Comparison of ENCODE assay signal across 1 cellular context in the genomic region with DNA sequence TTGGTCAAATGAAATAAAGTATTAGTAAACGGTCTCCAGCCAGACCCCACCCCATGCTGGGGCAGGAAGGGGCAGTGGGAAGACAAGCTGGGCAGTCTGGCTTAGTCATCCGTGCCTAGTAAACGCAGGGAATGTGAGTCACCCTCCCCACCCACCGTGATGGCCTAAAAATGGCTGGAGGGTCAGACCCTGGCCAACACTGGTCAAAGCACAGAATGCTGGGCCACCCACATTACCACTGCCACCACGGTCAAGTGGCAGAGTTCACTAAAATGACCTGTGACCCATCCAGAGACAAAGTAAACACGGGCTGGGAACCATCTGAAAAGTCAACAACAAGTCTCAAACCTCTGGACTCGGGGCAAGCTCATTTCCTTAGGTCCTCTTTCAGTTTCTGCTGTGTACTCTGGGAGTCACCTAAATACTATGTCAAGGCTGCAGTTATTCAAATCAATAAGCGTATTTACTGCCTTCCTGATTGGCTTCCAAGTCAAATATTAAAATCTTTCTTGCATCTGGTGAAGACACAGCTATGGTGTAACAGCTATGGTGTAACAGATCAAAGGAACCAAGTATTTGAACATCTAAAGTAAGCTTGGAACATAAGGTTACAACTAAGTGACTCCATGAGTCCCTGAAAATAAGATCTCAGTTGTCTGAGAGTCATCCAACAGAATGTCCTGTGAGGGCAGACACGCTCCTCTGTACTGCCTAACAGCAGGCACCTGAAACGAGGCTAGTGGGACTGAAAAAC.
TF ChIP-seq lines count a peak whose summit lies in the region.

No MANE protein-coding gene starts in this region.

TF ChIP-seq in HepG2, 621 proteins besides CTCF, POLR2A, EP300 and RAD21 (continued from another document and continues in another):
- TF ChIP-seq, protein P1, sequence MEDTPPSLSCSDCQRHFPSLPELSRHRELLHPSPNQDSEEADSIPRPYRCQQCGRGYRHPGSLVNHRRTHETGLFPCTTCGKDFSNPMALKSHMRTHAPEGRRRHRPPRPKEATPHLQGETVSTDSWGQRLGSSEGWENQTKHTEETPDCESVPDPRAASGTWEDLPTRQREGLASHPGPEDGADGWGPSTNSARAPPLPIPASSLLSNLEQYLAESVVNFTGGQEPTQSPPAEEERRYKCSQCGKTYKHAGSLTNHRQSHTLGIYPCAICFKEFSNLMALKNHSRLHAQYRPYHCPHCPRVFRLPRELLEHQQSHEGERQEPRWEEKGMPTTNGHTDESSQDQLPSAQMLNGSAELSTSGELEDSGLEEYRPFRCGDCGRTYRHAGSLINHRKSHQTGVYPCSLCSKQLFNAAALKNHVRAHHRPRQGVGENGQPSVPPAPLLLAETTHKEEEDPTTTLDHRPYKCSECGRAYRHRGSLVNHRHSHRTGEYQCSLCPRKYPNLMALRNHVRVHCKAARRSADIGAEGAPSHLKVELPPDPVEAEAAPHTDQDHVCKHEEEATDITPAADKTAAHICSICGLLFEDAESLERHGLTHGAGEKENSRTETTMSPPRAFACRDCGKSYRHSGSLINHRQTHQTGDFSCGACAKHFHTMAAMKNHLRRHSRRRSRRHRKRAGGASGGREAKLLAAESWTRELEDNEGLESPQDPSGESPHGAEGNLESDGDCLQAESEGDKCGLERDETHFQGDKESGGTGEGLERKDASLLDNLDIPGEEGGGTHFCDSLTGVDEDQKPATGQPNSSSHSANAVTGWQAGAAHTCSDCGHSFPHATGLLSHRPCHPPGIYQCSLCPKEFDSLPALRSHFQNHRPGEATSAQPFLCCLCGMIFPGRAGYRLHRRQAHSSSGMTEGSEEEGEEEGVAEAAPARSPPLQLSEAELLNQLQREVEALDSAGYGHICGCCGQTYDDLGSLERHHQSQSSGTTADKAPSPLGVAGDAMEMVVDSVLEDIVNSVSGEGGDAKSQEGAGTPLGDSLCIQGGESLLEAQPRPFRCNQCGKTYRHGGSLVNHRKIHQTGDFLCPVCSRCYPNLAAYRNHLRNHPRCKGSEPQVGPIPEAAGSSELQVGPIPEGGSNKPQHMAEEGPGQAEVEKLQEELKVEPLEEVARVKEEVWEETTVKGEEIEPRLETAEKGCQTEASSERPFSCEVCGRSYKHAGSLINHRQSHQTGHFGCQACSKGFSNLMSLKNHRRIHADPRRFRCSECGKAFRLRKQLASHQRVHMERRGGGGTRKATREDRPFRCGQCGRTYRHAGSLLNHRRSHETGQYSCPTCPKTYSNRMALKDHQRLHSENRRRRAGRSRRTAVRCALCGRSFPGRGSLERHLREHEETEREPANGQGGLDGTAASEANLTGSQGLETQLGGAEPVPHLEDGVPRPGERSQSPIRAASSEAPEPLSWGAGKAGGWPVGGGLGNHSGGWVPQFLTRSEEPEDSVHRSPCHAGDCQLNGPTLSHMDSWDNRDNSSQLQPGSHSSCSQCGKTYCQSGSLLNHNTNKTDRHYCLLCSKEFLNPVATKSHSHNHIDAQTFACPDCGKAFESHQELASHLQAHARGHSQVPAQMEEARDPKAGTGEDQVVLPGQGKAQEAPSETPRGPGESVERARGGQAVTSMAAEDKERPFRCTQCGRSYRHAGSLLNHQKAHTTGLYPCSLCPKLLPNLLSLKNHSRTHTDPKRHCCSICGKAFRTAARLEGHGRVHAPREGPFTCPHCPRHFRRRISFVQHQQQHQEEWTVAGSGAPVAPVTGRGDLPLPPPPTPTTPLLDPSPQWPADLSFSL (CRISPR knock-in tag; IDR thresholded peaks at IDR 0.05) = no peak
- TF ChIP-seq GLI4 (CRISPR knock-in tag; IDR thresholded peaks at IDR 0.05; ENCODE audit: borderline replicate concordance) = peak; percentile 70; the same call in 1 of the 2 replicates
- TF ChIP-seq, protein P2, sequence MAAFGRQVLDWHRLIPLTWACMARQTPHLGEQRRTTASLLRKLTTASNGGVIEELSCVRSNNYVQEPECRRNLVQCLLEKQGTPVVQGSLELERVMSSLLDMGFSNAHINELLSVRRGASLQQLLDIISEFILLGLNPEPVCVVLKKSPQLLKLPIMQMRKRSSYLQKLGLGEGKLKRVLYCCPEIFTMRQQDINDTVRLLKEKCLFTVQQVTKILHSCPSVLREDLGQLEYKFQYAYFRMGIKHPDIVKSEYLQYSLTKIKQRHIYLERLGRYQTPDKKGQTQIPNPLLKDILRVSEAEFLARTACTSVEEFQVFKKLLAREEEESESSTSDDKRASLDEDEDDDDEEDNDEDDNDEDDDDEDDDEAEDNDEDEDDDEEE (CRISPR knock-in tag; IDR thresholded peaks at IDR 0.05) = no peak
- TF ChIP-seq ZNF263 (CRISPR knock-in tag; IDR thresholded peaks at IDR 0.05) = no peak; the same call in 1 of the 2 replicates
- TF ChIP-seq SUZ12 (IDR thresholded peaks at IDR 0.05; ENCODE audit: low read depth, low read length) = no peak
- TF ChIP-seq ZSCAN21 (CRISPR knock-in tag; IDR thresholded peaks at IDR 0.05; ENCODE audit: borderline replicate concordance) = peak; percentile 70
- TF ChIP-seq ZNF124 (CRISPR knock-in tag; IDR thresholded peaks at IDR 0.05) = peak; percentile 71
- TF ChIP-seq ZNF672 (CRISPR knock-in tag; IDR thresholded peaks at IDR 0.05) = no peak
- TF ChIP-seq MIER2 (CRISPR knock-in tag; IDR thresholded peaks at IDR 0.05) = peak; percentile 73
- TF ChIP-seq HNRNPK (IDR thresholded peaks at IDR 0.05; ENCODE audit: low read depth, low read length, poor library complexity, severe bottlenecking) = no peak
- TF ChIP-seq HMG20A (CRISPR knock-in tag; IDR thresholded peaks at IDR 0.05; ENCODE audit: borderline replicate concordance) = peak; percentile 95
- TF ChIP-seq, protein P3, sequence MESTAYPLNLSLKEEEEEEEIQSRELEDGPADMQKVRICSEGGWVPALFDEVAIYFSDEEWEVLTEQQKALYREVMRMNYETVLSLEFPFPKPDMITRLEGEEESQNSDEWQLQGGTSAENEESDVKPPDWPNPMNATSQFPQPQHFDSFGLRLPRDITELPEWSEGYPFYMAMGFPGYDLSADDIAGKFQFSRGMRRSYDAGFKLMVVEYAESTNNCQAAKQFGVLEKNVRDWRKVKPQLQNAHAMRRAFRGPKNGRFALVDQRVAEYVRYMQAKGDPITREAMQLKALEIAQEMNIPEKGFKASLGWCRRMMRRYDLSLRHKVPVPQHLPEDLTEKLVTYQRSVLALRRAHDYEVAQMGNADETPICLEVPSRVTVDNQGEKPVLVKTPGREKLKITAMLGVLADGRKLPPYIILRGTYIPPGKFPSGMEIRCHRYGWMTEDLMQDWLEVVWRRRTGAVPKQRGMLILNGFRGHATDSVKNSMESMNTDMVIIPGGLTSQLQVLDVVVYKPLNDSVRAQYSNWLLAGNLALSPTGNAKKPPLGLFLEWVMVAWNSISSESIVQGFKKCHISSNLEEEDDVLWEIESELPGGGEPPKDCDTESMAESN (CRISPR knock-in tag; conservative IDR thresholded peaks at IDR 0.05) = peak; percentile 93
- no peak for TF ChIP-seq PTBP1 (IDR thresholded peaks at IDR 0.05; ENCODE audit: low read depth, low read length, poor library complexity, severe bottlenecking)
- TF ChIP-seq, protein P4, sequence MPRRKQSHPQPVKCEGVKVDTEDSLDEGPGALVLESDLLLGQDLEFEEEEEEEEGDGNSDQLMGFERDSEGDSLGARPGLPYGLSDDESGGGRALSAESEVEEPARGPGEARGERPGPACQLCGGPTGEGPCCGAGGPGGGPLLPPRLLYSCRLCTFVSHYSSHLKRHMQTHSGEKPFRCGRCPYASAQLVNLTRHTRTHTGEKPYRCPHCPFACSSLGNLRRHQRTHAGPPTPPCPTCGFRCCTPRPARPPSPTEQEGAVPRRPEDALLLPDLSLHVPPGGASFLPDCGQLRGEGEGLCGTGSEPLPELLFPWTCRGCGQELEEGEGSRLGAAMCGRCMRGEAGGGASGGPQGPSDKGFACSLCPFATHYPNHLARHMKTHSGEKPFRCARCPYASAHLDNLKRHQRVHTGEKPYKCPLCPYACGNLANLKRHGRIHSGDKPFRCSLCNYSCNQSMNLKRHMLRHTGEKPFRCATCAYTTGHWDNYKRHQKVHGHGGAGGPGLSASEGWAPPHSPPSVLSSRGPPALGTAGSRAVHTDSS (CRISPR knock-in tag; conservative IDR thresholded peaks at IDR 0.05) = no peak
- peak; percentile 95 for TF ChIP-seq FOXO1 (CRISPR knock-in tag; IDR thresholded peaks at IDR 0.05)
- TF ChIP-seq ZNF773 (CRISPR knock-in tag; IDR thresholded peaks at IDR 0.05; ENCODE audit: borderline replicate concordance) = no peak
- peak; percentile 75; the same call in 1 of the 2 replicates for TF ChIP-seq TRIM24 (CRISPR knock-in tag; IDR thresholded peaks at IDR 0.05)
- peak; percentile 88 for TF ChIP-seq ESRRA (CRISPR knock-in tag; IDR thresholded peaks at IDR 0.05; ENCODE audit: low read depth)
- TF ChIP-seq ZNF569 (CRISPR knock-in tag; IDR thresholded peaks at IDR 0.05; ENCODE audit: borderline replicate concordance) = peak; percentile 24; the same call in 1 of the 2 replicates
- peak; percentile 85 for TF ChIP-seq CCAR2 (optimal IDR thresholded peaks at IDR 0.05; ENCODE audit: low read depth, low read length)
- TF ChIP-seq NCOA2 (CRISPR knock-in tag; IDR thresholded peaks at IDR 0.05) = peak; percentile 99
- 0 out of 2 replicates have a peak, but pooled peaks have one; percentile 82 for TF ChIP-seq ZFP37 (CRISPR knock-in tag; IDR thresholded peaks at IDR 0.05; ENCODE audit: borderline replicate concordance)
- no peak for TF ChIP-seq MTA3 (CRISPR knock-in tag; IDR thresholded peaks at IDR 0.05)
- TF ChIP-seq TAF15 (IDR thresholded peaks at IDR 0.05; ENCODE audit: low read depth, low read length, poor library complexity, severe bottlenecking) = no peak
- TF ChIP-seq ELF1 (CRISPR knock-in tag; IDR thresholded peaks at IDR 0.05) = peak; percentile 43
- no peak for TF ChIP-seq ZFAT (CRISPR knock-in tag; conservative IDR thresholded peaks at IDR 0.05)
- TF ChIP-seq TAF1 (CRISPR knock-in tag; IDR thresholded peaks at IDR 0.05) = peak; percentile 81
- TF ChIP-seq AKAP8 (CRISPR knock-in tag; IDR thresholded peaks at IDR 0.05) = peak; percentile 92
- TF ChIP-seq SIN3B (IDR thresholded peaks at IDR 0.05; ENCODE audit: low read length) = 0 out of 2 replicates have a peak, but pooled peaks have one; percentile 56
- TF ChIP-seq HNRNPL (IDR thresholded peaks at IDR 0.05; ENCODE audit: low read depth, low read length) = peak; percentile 96
- TF ChIP-seq, protein P5, sequence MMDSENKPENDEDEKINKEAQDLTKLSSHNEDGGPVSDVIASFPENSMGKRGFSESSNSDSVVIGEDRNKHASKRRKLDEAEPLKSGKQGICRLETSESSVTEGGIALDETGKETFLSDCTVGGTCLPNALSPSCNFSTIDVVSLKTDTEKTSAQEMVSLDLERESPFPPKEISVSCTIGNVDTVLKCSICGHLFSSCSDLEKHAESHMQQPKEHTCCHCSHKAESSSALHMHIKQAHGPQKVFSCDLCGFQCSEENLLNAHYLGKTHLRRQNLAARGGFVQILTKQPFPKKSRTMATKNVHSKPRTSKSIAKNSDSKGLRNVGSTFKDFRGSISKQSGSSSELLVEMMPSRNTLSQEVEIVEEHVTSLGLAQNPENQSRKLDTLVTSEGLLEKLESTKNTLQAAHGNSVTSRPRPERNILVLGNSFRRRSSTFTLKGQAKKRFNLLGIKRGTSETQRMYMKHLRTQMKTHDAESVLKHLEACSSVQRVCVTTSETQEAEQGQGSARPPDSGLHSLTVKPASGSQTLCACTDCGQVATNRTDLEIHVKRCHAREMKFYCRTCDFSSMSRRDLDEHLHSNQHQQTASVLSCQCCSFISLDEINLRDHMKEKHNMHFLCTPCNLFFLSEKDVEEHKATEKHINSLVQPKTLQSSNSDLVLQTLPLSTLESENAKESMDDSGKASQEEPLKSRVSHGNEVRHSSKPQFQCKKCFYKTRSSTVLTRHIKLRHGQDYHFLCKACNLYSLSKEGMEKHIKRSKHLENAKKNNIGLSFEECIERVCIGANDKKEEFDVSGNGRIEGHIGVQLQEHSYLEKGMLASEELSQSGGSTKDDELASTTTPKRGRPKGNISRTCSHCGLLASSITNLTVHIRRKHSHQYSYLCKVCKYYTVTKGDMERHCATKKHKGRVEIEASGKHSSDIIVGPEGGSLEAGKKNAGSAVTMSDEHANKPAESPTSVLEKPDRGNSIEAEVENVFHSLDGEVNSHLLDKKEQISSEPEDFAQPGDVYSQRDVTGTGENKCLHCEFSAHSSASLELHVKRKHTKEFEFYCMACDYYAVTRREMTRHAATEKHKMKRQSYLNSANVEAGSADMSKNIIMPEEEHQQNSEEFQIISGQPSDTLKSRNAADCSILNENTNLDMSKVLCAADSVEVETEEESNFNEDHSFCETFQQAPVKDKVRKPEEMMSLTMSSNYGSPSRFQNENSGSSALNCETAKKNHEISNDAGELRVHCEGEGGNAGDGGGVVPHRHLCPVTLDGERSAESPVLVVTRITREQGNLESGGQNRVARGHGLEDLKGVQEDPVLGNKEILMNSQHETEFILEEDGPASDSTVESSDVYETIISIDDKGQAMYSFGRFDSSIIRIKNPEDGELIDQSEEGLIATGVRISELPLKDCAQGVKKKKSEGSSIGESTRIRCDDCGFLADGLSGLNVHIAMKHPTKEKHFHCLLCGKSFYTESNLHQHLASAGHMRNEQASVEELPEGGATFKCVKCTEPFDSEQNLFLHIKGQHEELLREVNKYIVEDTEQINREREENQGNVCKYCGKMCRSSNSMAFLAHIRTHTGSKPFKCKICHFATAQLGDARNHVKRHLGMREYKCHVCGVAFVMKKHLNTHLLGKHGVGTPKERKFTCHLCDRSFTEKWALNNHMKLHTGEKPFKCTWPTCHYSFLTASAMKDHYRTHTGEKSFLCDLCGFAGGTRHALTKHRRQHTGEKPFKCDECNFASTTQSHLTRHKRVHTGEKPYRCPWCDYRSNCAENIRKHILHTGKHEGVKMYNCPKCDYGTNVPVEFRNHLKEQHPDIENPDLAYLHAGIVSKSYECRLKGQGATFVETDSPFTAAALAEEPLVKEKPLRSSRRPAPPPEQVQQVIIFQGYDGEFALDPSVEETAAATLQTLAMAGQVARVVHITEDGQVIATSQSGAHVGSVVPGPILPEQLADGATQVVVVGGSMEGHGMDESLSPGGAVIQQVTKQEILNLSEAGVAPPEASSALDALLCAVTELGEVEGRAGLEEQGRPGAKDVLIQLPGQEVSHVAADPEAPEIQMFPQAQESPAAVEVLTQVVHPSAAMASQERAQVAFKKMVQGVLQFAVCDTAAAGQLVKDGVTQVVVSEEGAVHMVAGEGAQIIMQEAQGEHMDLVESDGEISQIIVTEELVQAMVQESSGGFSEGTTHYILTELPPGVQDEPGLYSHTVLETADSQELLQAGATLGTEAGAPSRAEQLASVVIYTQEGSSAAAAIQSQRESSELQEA (CRISPR knock-in tag; IDR thresholded peaks at IDR 0.05; ENCODE audit: not compliant biosample characterization) = no peak
- TF ChIP-seq, protein P6, sequence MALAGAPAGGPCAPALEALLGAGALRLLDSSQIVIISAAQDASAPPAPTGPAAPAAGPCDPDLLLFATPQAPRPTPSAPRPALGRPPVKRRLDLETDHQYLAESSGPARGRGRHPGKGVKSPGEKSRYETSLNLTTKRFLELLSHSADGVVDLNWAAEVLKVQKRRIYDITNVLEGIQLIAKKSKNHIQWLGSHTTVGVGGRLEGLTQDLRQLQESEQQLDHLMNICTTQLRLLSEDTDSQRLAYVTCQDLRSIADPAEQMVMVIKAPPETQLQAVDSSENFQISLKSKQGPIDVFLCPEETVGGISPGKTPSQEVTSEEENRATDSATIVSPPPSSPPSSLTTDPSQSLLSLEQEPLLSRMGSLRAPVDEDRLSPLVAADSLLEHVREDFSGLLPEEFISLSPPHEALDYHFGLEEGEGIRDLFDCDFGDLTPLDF (CRISPR knock-in tag; IDR thresholded peaks at IDR 0.05) = peak; percentile 80; the same call in 1 of the 2 replicates
- no peak for TF ChIP-seq SP2 (CRISPR knock-in tag; IDR thresholded peaks at IDR 0.05)
